ENCODE assay signal across 16 cellular contexts in the genomic region with DNA sequence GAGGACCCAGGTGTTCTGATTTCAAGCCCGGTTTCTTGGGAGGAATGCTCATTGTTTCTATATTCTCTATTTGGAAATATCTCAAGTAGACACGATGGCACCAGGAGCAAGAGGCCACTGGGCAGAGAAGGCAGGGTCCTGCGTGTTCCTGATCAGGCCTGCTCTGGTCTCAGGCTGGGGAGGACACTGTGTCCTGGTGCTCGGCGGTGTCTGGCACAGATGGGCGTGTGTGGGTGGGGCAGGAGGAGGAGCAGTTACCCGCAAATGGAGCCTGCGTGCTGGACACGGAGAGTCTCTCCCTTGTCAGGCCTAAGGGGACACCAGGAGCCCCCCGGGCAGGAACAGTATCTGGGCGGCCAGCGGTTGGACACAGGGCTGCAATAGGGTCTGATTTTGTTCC. TPM values are rescaled to one million over a fixed set of nuclear protein-coding genes. Genes with fewer than 3 reads are reported as not detected.
"Had no signal": no experiment of that assay in that cellular context is flagged by ENCODE, and none has a peak within 500 bp of the region (broad histone marks: within the 10 kb centered on the region; RNA-seq: fewer than 3 reads in every experiment).

No MANE protein-coding gene starts in this region.

- H3K4me1 ChIP-seq: uterus had no signal

- H3K4me3 ChIP-seq: cardiac muscle cell, smooth muscle cell, thyroid gland, uterus had no signal

- DNase-seq: activated CD4-positive, alpha-beta memory T cell treated with anti-CD3 and anti-CD28 coated beads, Interleukin-2, amount 10 ng/mL, durations not matched to agents 7 days and 5 days; activated naive CD4-positive, alpha-beta T cell treated with anti-CD3 and anti-CD28 coated beads for 36 hours; cortex of kidney; effector memory CD4-positive, alpha-beta T cell; mammary epithelial cell; SW 1271; T1000; uterus had no signal

- H3K9me3 ChIP-seq: thyroid gland, uterus had no signal

- H3K36me3 ChIP-seq: cardiac muscle cell, thyroid gland, uterus had no signal

- H3K27me3 ChIP-seq: cardiac muscle cell, thyroid gland, uterus had no signal

- H3K27ac ChIP-seq: cardiac muscle cell, epithelial cell of prostate, thyroid gland, uterus, VCaP had no signal

RNA-seq across cellular contexts. Expression of a gene that starts 25.9 kb away (rescaled TPM):
- total RNA-seq: smooth muscle cell had no signal

RNA-seq across cellular contexts. Expression of a gene that starts 51.9 kb away (rescaled TPM):
- total RNA-seq: activated CD4-positive, alpha-beta memory T cell treated with anti-CD3 and anti-CD28 coated beads, Interleukin-2, amount 10 ng/mL, durations not matched to agents 7 days and 5 days; activated naive CD4-positive, alpha-beta T cell treated with anti-CD3 and anti-CD28 coated beads for 36 hours; activated T-helper 1 cell treated with anti-CD3 and anti-CD28 coated beads, Interleukin-12 subunit alpha, Interleukin-12 subunit beta, Interleukin-2, Interleukin-4 antibody, amounts not matched to agents 30 ng/mL and 10 ng/mL and 1 ng/mL, durations not matched to agents 14 hours and 24 hours and 36 hours; mammary epithelial cell; natural killer cell treated with Interleukin-12 subunit alpha and Interleukin-12 subunit beta and Interleukin-15 and Interleukin-18, amount 100 ng/mL, for 72 hours; osteoblast; smooth muscle cell had no signal
